In genomic region chr1:65319754-65320153, GRCh38 we compare ENCODE assay signal across 18 cellular contexts. TPM values are rescaled to one million over a fixed set of nuclear protein-coding genes. Genes with fewer than 3 reads are reported as not detected.
DNase-seq lines count a peak whose midpoint lies in the region; ATAC-seq and TF ChIP-seq lines count a peak whose summit lies in the region.
"Had no signal": no experiment of that assay in that cellular context is flagged by ENCODE, and none has a peak within 500 bp of the region (broad histone marks: within the 10 kb centered on the region; RNA-seq: fewer than 3 reads in every experiment).

No MANE protein-coding gene starts in this region.

- H3K27ac ChIP-seq in caudate nucleus (ENCODE audit: low read depth, low read length) (peak overlapping the region; percentile 79), substantia nigra (ENCODE audit: low read depth, low read length, poor library complexity, severe bottlenecking) (peak overlapping the region; percentile 27), Karpas-422 (ENCODE audit: low read length) (no peak overlapping the region)
- H3K27ac ChIP-seq: BLaER1, HL-60 had no signal

- no peaks in the 10 kb centered on the region for H4K20me1 ChIP-seq in Karpas-422 (ENCODE audit: insufficient read depth, low read depth, low read length)
- H4K20me1 ChIP-seq: BLaER1 had no signal

- H3K27me3 ChIP-seq in Karpas-422 (ENCODE audit: low read length), result no peaks in the 10 kb centered on the region
- H3K27me3 ChIP-seq: BLaER1 had no signal

- no peak overlapping the region for H2AFZ ChIP-seq in Karpas-422 (ENCODE audit: low read length)

- H3K36me3 ChIP-seq in Karpas-422 (ENCODE audit: insufficient read depth, low read length), result no peaks in the 10 kb centered on the region
- H3K36me3 ChIP-seq: BLaER1 had no signal

- ATAC-seq in GM18868 (IDR thresholded peaks at IDR 0.05; ENCODE audit: unreplicated experiment), result no peak
- ATAC-seq in GM18502 (IDR thresholded peaks at IDR 0.05; ENCODE audit: poor library complexity, unreplicated experiment), result no peak
- ATAC-seq: GM12878 had no signal

- TF ChIP-seq POLR2A in erythroblast (IDR thresholded peaks at IDR 0.05; ENCODE audit: low read length), result no peak

- no peaks in the 10 kb centered on the region for H3K9me2 ChIP-seq in Karpas-422 (replicated peaks; ENCODE audit: insufficient read depth, low read length)

- H3K79me2 ChIP-seq in Karpas-422 (ENCODE audit: low read length), result no peaks in the 10 kb centered on the region

- no peaks in the 10 kb centered on the region for H3K9me3 ChIP-seq in Karpas-422 (ENCODE audit: low read length)

- H3K4me1 ChIP-seq in Karpas-422 (ENCODE audit: low read length), result no peaks in the 10 kb centered on the region
- H3K4me1 ChIP-seq: BLaER1 had no signal

- DNase-seq in HEK293T (ENCODE audit: extremely low spot score) (no peak), caudate nucleus (lab: John Stamatoyannopoulos, UW) (no peak), erythroblast (lab: John Stamatoyannopoulos, UW) (peak; percentile 45 to 60), substantia nigra (lab: John Stamatoyannopoulos, UW) (no peak), DMS79 treated with DMSO at 0.1 percent for 48 hours (lab: John Stamatoyannopoulos, UW) (no peak), Karpas-422 (no peak)
- DNase-seq: 8988T; CD4-positive, alpha-beta memory T cell; DMS153; DND-41; EL; GOT3; H9 had no signal

- POLR2A ChIA-PET in HEK293T (lab: Yijun Ruan, JAX), result no interaction called here

- no peak overlapping the region for H3K4me2 ChIP-seq in Karpas-422 (ENCODE audit: low read depth, low read length, poor library complexity, severe bottlenecking)
- H3K4me2 ChIP-seq: BLaER1 had no signal

- CTCF ChIA-PET in HEK293T (lab: Yijun Ruan, JAX), result interaction anchor here (0.6 kb wide), 1 partner anchor 126 kb away, joined by 3 read pairs; no protein-coding TSS in a partner anchor

- no peak overlapping the region for H3K9ac ChIP-seq in Karpas-422 (ENCODE audit: low read length)
- H3K9ac ChIP-seq: BLaER1 had no signal

- no peak overlapping the region for H3K4me3 ChIP-seq in Karpas-422 (ENCODE audit: low read length)
- H3K4me3 ChIP-seq: BLaER1, GM12878 had no signal

TF ChIP-seq in HEK293T, 16 proteins besides CTCF, POLR2A, EP300 and RAD21:
- TF ChIP-seq L3MBTL2 (conservative IDR thresholded peaks at IDR 0.05) (peak; percentile 81), ELF4 (IDR thresholded peaks at IDR 0.05) (no peak)
TF ChIP-seq in HEK293T: peak in this region for 1.

RNA-seq across cellular contexts. Expression of gene DNAJC6, which starts 10.4 kb away (rescaled TPM):
- 0.37 and 0.72 TPM in 2 replicates for total RNA-seq in Karpas-422 (2014; rRNA removed; shearing (Covaris generic); ENCODE audit: low replicate concordance)

Comparison
In these comparisons a context has a peak if more than half of its experiments do, and no peak if none do; other contexts are left out.
1. DNase-seq: peak in erythroblast (2 of 2); none in HEK293T (single experiment), caudate nucleus (0 of 61), substantia nigra (0 of 49), DMS79 treated with DMSO at 0.1 percent for 48 hours (single experiment) and Karpas-422 (single experiment).